ENCODE assay signal across 28 cellular contexts in genomic region chr13:77319536-77319935, GRCh38. TPM values are rescaled to one million over a fixed set of nuclear protein-coding genes. Genes with fewer than 3 reads are reported as not detected.
DNase-seq lines count a peak whose midpoint lies in the region; ATAC-seq and TF ChIP-seq lines count a peak whose summit lies in the region.
"Had no signal": no experiment of that assay in that cellular context is flagged by ENCODE, and none has a peak within 500 bp of the region (broad histone marks: within the 10 kb centered on the region; RNA-seq: fewer than 3 reads in every experiment).

No MANE protein-coding gene starts in this region.

- H4K91ac ChIP-seq in IMR-90 (ENCODE audit: insufficient read depth, low read depth, low read length), result no peak overlapping the region

- H3K9ac ChIP-seq in IMR-90 (ENCODE audit: low read depth, low read length), result no peak overlapping the region

- H3K4me3 ChIP-seq in IMR-90 (ENCODE audit: insufficient read depth, low read depth, low read length) (no peak overlapping the region), neutrophil (ENCODE audit: low read depth in 1 of 2, low read length in 1 of 2) (no peak overlapping the region)
- H3K4me3 ChIP-seq: Peyer's patch, transverse colon had no signal

- H3K56ac ChIP-seq in IMR-90 (ENCODE audit: extremely low read depth, insufficient read depth, low read length), result no peak overlapping the region

- CTCF ChIA-PET in IMR-90 (lab: Yijun Ruan, JAX), result no interaction called here

- no CpG with 5 or more reads among the region's 2 CpGs for WGBS in IMR-90 (ENCODE audit: extremely low coverage in 2 of 2, insufficient read length in 1 of 2), 2 experiments

- H4K5ac ChIP-seq in IMR-90 (ENCODE audit: low read depth, low read length), result no peak overlapping the region

- H3K18ac ChIP-seq in IMR-90 (ENCODE audit: low read depth, low read length), result no peak overlapping the region

- no peak overlapping the region for H2AK9ac ChIP-seq in IMR-90 (replicated peaks; ENCODE audit: low read depth, low read length, poor library complexity)

- no peak for DNase-seq in activated T-cell treated with anti-CD3 and anti-CD28 coated beads, Interleukin-2, amount 50 U/mL, for 72 hours
- DNase-seq in activated T-cell treated with anti-CD3 and anti-CD28 coated beads, Interleukin-2, amount 50 U/mL, for 48 hours, result no peak
- DNase-seq in IMR-90 (no peak), activated gamma-delta T cell (lab: John Stamatoyannopoulos, UW) (no peak), NCI-H1417 (lab: John Stamatoyannopoulos, UW) (no peak), cerebellar cortex (ENCODE audit: low spot score) (no peak)
- DNase-seq in activated naive CD8-positive, alpha-beta T cell treated with anti-CD3 and anti-CD28 coated beads, Interleukin-2, amount 50 U/mL, for 24 hours, result no peak
- DNase-seq: activated CD8-positive, alpha-beta memory T cell treated with anti-CD3 and anti-CD28 coated beads, Interleukin-2, amount 50 U/mL, for 4 hours; activated effector memory CD4-positive, alpha-beta T cell treated with Interleukin-2 at 50 U/mL for 16 hours; AML-193; Caco-2; central memory CD4-positive, alpha-beta T cell; glutamatergic neuron; HCEC 1CT; left ventricle myocardium superior; NCI-H146; Peyer's patch; SHP77; stimulated activated CD4-positive, alpha-beta T cell treated with anti-CD3 and anti-CD28 coated beads, Interleukin-12 subunit alpha, Interleukin-12 subunit beta, amount 100 ng/mL, for 4 hours; stimulated activated CD4-positive, alpha-beta T cell treated with anti-CD3 and anti-CD28 coated beads, Interleukin-2, amount 100 ng/mL, for 48 hours; SW 1271; T-helper 9 cell; transverse colon had no signal

- no peak for TF ChIP-seq CTCF in IMR-90 (conservative IDR thresholded peaks at IDR 0.05; ENCODE audit: low read depth, low read length)
- no peak for TF ChIP-seq CTCF in neutrophil (IDR thresholded peaks at IDR 0.05)

- H3K27ac ChIP-seq in IMR-90 (ENCODE audit: insufficient read depth, low read length) (no peak overlapping the region), neutrophil (peak overlapping the region; percentile 22)
- H3K27ac ChIP-seq: Peyer's patch, transverse colon, VCaP had no signal

- no peak overlapping the region for H2AFZ ChIP-seq in IMR-90 (replicated peaks; ENCODE audit: low read length, poor library complexity)

- dilution Hi-C loops in IMR-90 (cut with HindIII; ENCODE audit: low sequenced_read_pairs, unreplicated experiment), result no loop called here

- H3K4me3 Mint-ChIP-seq in activated T-cell treated with anti-CD3 and anti-CD28 coated beads, Interleukin-2, amount 50 U/mL, for 72 hours, result no peak overlapping the region
- no peak overlapping the region for H3K4me3 Mint-ChIP-seq in activated naive CD8-positive, alpha-beta T cell treated with anti-CD3 and anti-CD28 coated beads, Interleukin-2, amount 50 U/mL, for 24 hours

- no peak for ATAC-seq in activated T-cell treated with anti-CD3 and anti-CD28 coated beads, Interleukin-2, amount 50 U/mL, for 72 hours (replicated peaks in 1 of 2)
- peak; percentile 53; the same call in 1 of the 2 replicates for ATAC-seq in IMR-90 (ENCODE audit: low read depth)
- no peak for ATAC-seq in activated naive CD8-positive, alpha-beta T cell treated with anti-CD3 and anti-CD28 coated beads, Interleukin-2, amount 50 U/mL, for 24 hours
- ATAC-seq: esophagus mucosa, left ventricle myocardium superior, sciatic nerve had no signal

- TF ChIP-seq RAD21 in IMR-90 (IDR thresholded peaks at IDR 0.05; ENCODE audit: low read length), result no peak

- H3K14ac ChIP-seq in IMR-90 (replicated peaks; ENCODE audit: low read depth, low read length), result no peak overlapping the region

- H2BK5ac ChIP-seq in IMR-90 (ENCODE audit: low read depth, low read length, poor library complexity, severe bottlenecking), result no peak overlapping the region

- H3K79me1 ChIP-seq in IMR-90 (ENCODE audit: low read depth in 1 of 2, low read length in 2 of 2), result peaks cover 22 to 83% of the 10 kb centered on the region in 2 experiments

- no peak overlapping the region for H3K23ac ChIP-seq in IMR-90 (ENCODE audit: low read depth, low read length)

- H2AK5ac ChIP-seq in IMR-90 (ENCODE audit: low read depth, low read length), result no peak overlapping the region

- H3K36me3 Mint-ChIP-seq in activated T-cell treated with anti-CD3 and anti-CD28 coated beads, Interleukin-2, amount 50 U/mL, for 72 hours (ENCODE audit: insufficient read depth in 2 of 2), result no peaks in the 10 kb centered on the region
- H3K36me3 Mint-ChIP-seq in activated naive CD8-positive, alpha-beta T cell treated with anti-CD3 and anti-CD28 coated beads, Interleukin-2, amount 50 U/mL, for 24 hours (ENCODE audit: low read depth), result peaks cover 15% of the 10 kb centered on the region

- no TSS peak for BruUV-seq in IMR-90 (replicated peaks; lab: Mats Ljungman, UMichigan)

- POLR2A ChIA-PET in IMR-90 (lab: Charles Lee; ENCODE audit: unreplicated experiment), result no interaction called here

- peak overlapping the region; percentile 15 for H3K27ac Mint-ChIP-seq in activated T-cell treated with anti-CD3 and anti-CD28 coated beads, Interleukin-2, amount 50 U/mL, for 72 hours
- H3K27ac Mint-ChIP-seq in activated naive CD8-positive, alpha-beta T cell treated with anti-CD3 and anti-CD28 coated beads, Interleukin-2, amount 50 U/mL, for 24 hours, result peak overlapping the region; percentile 6
- H3K27ac Mint-ChIP-seq: progenitor cell of endocrine pancreas had no signal

- peaks cover 88% of the 10 kb centered on the region for H3K4me1 Mint-ChIP-seq in activated T-cell treated with anti-CD3 and anti-CD28 coated beads, Interleukin-2, amount 50 U/mL, for 72 hours (ENCODE audit: low read depth)
- peaks cover 93% of the 10 kb centered on the region for H3K4me1 Mint-ChIP-seq in activated naive CD8-positive, alpha-beta T cell treated with anti-CD3 and anti-CD28 coated beads, Interleukin-2, amount 50 U/mL, for 24 hours

- H4K8ac ChIP-seq in IMR-90 (ENCODE audit: low read depth in 2 of 2, low read length in 2 of 2), result no peak overlapping the region

- H3K9me3 ChIP-seq in IMR-90 (ENCODE audit: control insufficient read depth, insufficient read depth, low read length) (no peaks in the 10 kb centered on the region), neutrophil (no peaks in the 10 kb centered on the region)
- H3K9me3 ChIP-seq: Caco-2, Peyer's patch, transverse colon had no signal

- H2BK15ac ChIP-seq in IMR-90 (ENCODE audit: low read depth, low read length), result no peak overlapping the region

- intact Hi-C loops in IMR-90 (cut with micrococcal nuclease), result no loop called here

- H2BK20ac ChIP-seq in IMR-90 (ENCODE audit: low read depth, low read length), result no peak overlapping the region

- H3K4me2 ChIP-seq in IMR-90 (ENCODE audit: low read depth, low read length), result no peak overlapping the region

- H3K9me3 Mint-ChIP-seq in activated T-cell treated with anti-CD3 and anti-CD28 coated beads, Interleukin-2, amount 50 U/mL, for 72 hours, result no peaks in the 10 kb centered on the region
- no peaks in the 10 kb centered on the region for H3K9me3 Mint-ChIP-seq in activated naive CD8-positive, alpha-beta T cell treated with anti-CD3 and anti-CD28 coated beads, Interleukin-2, amount 50 U/mL, for 24 hours

- no peak overlapping the region; the same call in 1 of the 2 replicates for H3K4ac ChIP-seq in IMR-90 (ENCODE audit: low read depth, low read length)

- no peak overlapping the region for H2BK120ac ChIP-seq in IMR-90 (ENCODE audit: low read depth, low read length)

- H3K4me1 ChIP-seq in IMR-90 (ENCODE audit: control insufficient read depth, insufficient read depth, low read length) (peaks cover 9% of the 10 kb centered on the region), neutrophil (ENCODE audit: control insufficient read depth in 1 of 2, insufficient read depth in 1 of 2, low read depth in 1 of 2, low read length in 1 of 2) (peaks cover 29 to 42% of the 10 kb centered on the region in 2 experiments)

- no peak for TF ChIP-seq POLR2A in IMR-90 (IDR thresholded peaks at IDR 0.05; ENCODE audit: low read depth, low read length)

- H3K27me3 Mint-ChIP-seq in activated T-cell treated with anti-CD3 and anti-CD28 coated beads, Interleukin-2, amount 50 U/mL, for 72 hours (ENCODE audit: low read depth), result no peaks in the 10 kb centered on the region
- H3K27me3 Mint-ChIP-seq in activated naive CD8-positive, alpha-beta T cell treated with anti-CD3 and anti-CD28 coated beads, Interleukin-2, amount 50 U/mL, for 24 hours, result no peaks in the 10 kb centered on the region
- H3K27me3 Mint-ChIP-seq: progenitor cell of endocrine pancreas had no signal

- H3K27me3 ChIP-seq in IMR-90 (ENCODE audit: control insufficient read depth, insufficient read depth, low read length), result no peaks in the 10 kb centered on the region
- no peaks in the 10 kb centered on the region for H3K27me3 ChIP-seq in neutrophil
- H3K27me3 ChIP-seq: Peyer's patch, transverse colon had no signal

- peaks cover 14% of the 10 kb centered on the region for H3K9me1 ChIP-seq in IMR-90 (ENCODE audit: insufficient read depth, low read length)

- H3K36me3 ChIP-seq in IMR-90 (ENCODE audit: control insufficient read depth, insufficient read depth, low read length) (peaks cover 5% of the 10 kb centered on the region; the same call in 1 of the 2 replicates), neutrophil (no peaks in the 10 kb centered on the region)
- H3K36me3 ChIP-seq: Peyer's patch, transverse colon had no signal

- in situ Hi-C loops in IMR-90 (cut with MboI; ENCODE audit: low sequenced_read_pairs), result no loop called here

- peaks cover 66% of the 10 kb centered on the region for H4K20me1 ChIP-seq in IMR-90 (ENCODE audit: insufficient read depth, low read length)

TF ChIP-seq in IMR-90, 13 proteins besides CTCF, POLR2A, EP300 and RAD21:
- no peak for TF ChIP-seq ELK1 (IDR thresholded peaks at IDR 0.05; ENCODE audit: borderline replicate concordance, low read depth, low read length)
TF ChIP-seq in IMR-90: peak in this region for 0.

RNA-seq across cellular contexts. Expression of gene MYCBP2, which starts 7.4 kb away (rescaled TPM):
- total RNA-seq in activated T-cell treated with anti-CD3 and anti-CD28 coated beads, Interleukin-2, amount 50 U/mL, for 72 hours, result 10 to 100 TPM; 86.6 to 88.0 TPM
- 43.2 and 53.9 TPM in 2 replicates for total RNA-seq in IMR-90 (2012; rRNA removed)
- 17.9 and 20.1 TPM in 2 replicates for polyA plus RNA-seq in IMR-90 (2012; rRNA removed)
- 4.6 and 7.8 TPM in 2 replicates for polyA plus RNA-seq in IMR-90 (2012; cell fraction: cytosol; rRNA removed)
- polyA plus RNA-seq in IMR-90 (2012; cell fraction: nucleus; rRNA removed; ENCODE audit: low replicate concordance), result 5.3 and 37.3 TPM in 2 replicates
